ENCODE assay signal across 1 cellular context in the genomic region with DNA sequence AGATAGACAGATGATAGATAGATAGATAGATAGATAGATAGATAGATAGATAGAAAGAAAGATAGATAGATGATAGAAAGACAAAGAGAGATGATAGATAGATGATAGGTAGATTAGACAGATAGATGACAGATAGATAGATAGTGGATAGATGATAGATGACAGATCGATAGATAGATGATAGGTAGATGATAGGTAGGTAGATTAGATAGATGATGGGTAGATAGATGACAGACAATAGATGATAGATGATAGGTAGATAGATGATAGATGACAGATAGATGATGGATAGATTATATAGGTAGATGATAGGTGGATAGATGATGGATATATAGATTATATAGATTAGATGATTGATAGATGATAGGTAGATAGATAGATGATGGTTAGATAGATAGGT.
TF ChIP-seq lines count a peak whose summit lies in the region.

No MANE protein-coding gene starts in this region.

TF ChIP-seq in HEK293T, 16 proteins besides CTCF, POLR2A, EP300 and RAD21:
- TF ChIP-seq, protein P1, sequence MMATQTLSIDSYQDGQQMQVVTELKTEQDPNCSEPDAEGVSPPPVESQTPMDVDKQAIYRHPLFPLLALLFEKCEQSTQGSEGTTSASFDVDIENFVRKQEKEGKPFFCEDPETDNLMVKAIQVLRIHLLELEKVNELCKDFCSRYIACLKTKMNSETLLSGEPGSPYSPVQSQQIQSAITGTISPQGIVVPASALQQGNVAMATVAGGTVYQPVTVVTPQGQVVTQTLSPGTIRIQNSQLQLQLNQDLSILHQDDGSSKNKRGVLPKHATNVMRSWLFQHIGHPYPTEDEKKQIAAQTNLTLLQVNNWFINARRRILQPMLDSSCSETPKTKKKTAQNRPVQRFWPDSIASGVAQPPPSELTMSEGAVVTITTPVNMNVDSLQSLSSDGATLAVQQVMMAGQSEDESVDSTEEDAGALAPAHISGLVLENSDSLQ (IDR thresholded peaks at IDR 0.05) = peak; percentile 75
- TF ChIP-seq HDGF (IDR thresholded peaks at IDR 0.05; ENCODE audit: borderline replicate concordance) (no peak), ARNT (IDR thresholded peaks at IDR 0.05) (no peak), ZNF384 (IDR thresholded peaks at IDR 0.05) (no peak), CTBP1 (IDR thresholded peaks at IDR 0.05; ENCODE audit: borderline replicate concordance) (peak; percentile 50; the same call in 1 of the 2 replicates), SP1 (IDR thresholded peaks at IDR 0.05) (no peak), FOXA1 (IDR thresholded peaks at IDR 0.05) (no peak)
TF ChIP-seq in HEK293T: peak in this region for 2.
